Comparison of ENCODE assay signal across 1 cellular context in genomic region chr17:49571764-49572163, GRCh38.
TF ChIP-seq lines count a peak whose summit lies in the region.

No MANE protein-coding gene starts in this region.

TF ChIP-seq in H1, 55 proteins besides CTCF, POLR2A, EP300 and RAD21 (continued from another document):
- TF ChIP-seq HDAC2 (IDR thresholded peaks at IDR 0.05; ENCODE audit: borderline replicate concordance in 1 of 2, low read depth in 2 of 2, low read length in 2 of 2) (no peak), CREB1 (IDR thresholded peaks at IDR 0.05) (no peak), TAF7 (optimal IDR thresholded peaks at IDR 0.05; ENCODE audit: borderline replicate concordance, low read depth, low read length) (no peak)
- TF ChIP-seq, protein P1, sequence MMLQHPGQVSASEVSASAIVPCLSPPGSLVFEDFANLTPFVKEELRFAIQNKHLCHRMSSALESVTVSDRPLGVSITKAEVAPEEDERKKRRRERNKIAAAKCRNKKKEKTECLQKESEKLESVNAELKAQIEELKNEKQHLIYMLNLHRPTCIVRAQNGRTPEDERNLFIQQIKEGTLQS (IDR thresholded peaks at IDR 0.05; ENCODE audit: insufficient read depth, low read depth, low read length): no peak
